ENCODE assay signal across 7 cellular contexts in the genomic region with DNA sequence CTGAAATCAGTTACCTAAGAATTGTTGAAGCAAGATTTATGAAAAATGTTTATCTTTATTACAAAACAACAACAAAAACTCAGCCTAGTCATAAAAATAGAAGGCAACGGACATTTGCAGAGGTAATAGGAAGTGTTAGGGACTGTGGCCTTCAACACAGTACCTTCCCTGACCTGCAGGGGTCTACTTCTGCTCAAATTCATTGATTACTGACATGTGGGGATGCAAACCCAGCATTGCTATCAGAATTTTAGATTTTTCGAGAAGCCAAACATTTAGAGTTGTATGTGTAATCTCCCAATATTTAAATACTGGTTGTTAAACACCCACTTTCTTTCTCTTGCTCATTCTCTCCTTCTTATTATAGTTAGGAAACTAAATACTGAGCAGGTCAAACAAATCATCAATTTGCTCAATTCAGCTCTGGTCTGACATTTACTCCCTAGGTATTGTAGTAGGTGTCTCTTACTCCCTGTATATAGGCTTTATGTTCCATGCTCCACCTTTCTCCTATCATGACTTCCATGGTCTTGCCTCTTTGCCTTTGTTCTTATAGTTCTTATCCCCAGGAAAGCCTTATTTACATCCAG.
DNase-seq lines count a peak whose midpoint lies in the region; ATAC-seq and TF ChIP-seq lines count a peak whose summit lies in the region.

No MANE protein-coding gene starts in this region.

- H3K4me1 Mint-ChIP-seq in T-cell: peaks cover 49 to 51% (median 50%) of the 10 kb centered on the region in 3 donors
- H3K4me1 Mint-ChIP-seq in stimulated activated naive CD8-positive, alpha-beta T cell treated with anti-CD3 and anti-CD28 coated beads, Interleukin-15, amount 100 ng/mL, for 72 hours: peaks cover 55% of the 10 kb centered on the region

- CTCF ChIA-PET in T-cell (lab: Charles Lee): interaction anchor here (0.5 to 1.1 kb wide), 7 partner anchors 9 to 260 kb away, joined by 3 to 4 read pairs (median 3); no protein-coding TSS in a partner anchor

- POLR2A ChIA-PET in T-cell (lab: Charles Lee): no interaction called here

- DNase-seq in T-cell: peak in 24 of 34 experiments; percentile 3 to 48 (median 23)
- DNase-seq in epithelial cell of proximal tubule (ENCODE audit: low read depth): no peak
- peak in 1 of 2 donors; percentile 26 for DNase-seq in stimulated activated naive CD8-positive, alpha-beta T cell treated with anti-CD3 and anti-CD28 coated beads, Interleukin-15, amount 100 ng/mL, for 72 hours

- H3K4me3 ChIP-seq in epithelial cell of proximal tubule (ENCODE audit: low read depth, low read length): no peak overlapping the region

- H3K27me3 Mint-ChIP-seq in T-cell: no peaks in the 10 kb centered on the region
- no peaks in the 10 kb centered on the region for H3K27me3 Mint-ChIP-seq in stimulated activated naive CD8-positive, alpha-beta T cell treated with anti-CD3 and anti-CD28 coated beads, Interleukin-15, amount 100 ng/mL, for 72 hours

- H3K27ac Mint-ChIP-seq in T-cell: peak overlapping the region; percentile 71 to 74
- H3K27ac Mint-ChIP-seq in stimulated activated naive CD8-positive, alpha-beta T cell treated with anti-CD3 and anti-CD28 coated beads, Interleukin-15, amount 100 ng/mL, for 72 hours: no peak overlapping the region

- peaks cover 0 to 7% (median 0%) of the 10 kb centered on the region in 3 donors for H3K9me3 Mint-ChIP-seq in T-cell
- H3K9me3 Mint-ChIP-seq in stimulated activated naive CD8-positive, alpha-beta T cell treated with anti-CD3 and anti-CD28 coated beads, Interleukin-15, amount 100 ng/mL, for 72 hours: peaks cover 5 to 9% of the 10 kb centered on the region in 2 donors

- H3K36me3 Mint-ChIP-seq in T-cell: peaks cover 8% of the 10 kb centered on the region

- ATAC-seq in GM18498 (IDR thresholded peaks at IDR 0.05; ENCODE audit: unreplicated experiment) (peak; percentile 67), HG02884 (IDR thresholded peaks at IDR 0.05; ENCODE audit: unreplicated experiment) (peak; percentile 44), T-cell (replicated peaks in 1 of 4) (peak; percentile 55 to 70 (median 66)), GM18858 (IDR thresholded peaks at IDR 0.05; ENCODE audit: unreplicated experiment) (no peak), HG02970 (IDR thresholded peaks at IDR 0.05; ENCODE audit: low FRiP score, unreplicated experiment) (no peak)
- ATAC-seq in stimulated activated naive CD8-positive, alpha-beta T cell treated with anti-CD3 and anti-CD28 coated beads, Interleukin-15, amount 100 ng/mL, for 72 hours: peak; percentile 81

- peak overlapping the region in 1 of 3 donors; percentile 21 for H3K4me3 Mint-ChIP-seq in T-cell
- peak overlapping the region in 1 of 2 donors; percentile 42 for H3K4me3 Mint-ChIP-seq in stimulated activated naive CD8-positive, alpha-beta T cell treated with anti-CD3 and anti-CD28 coated beads, Interleukin-15, amount 100 ng/mL, for 72 hours

- TF ChIP-seq CTCF in epithelial cell of proximal tubule (conservative IDR thresholded peaks at IDR 0.05; ENCODE audit: low read depth, low read length): peak; percentile 56

Comparison
In these comparisons a context has a peak if more than half of its experiments do, and no peak if none do; other contexts are left out.
1. ATAC-seq: peak in GM18498 (single experiment), HG02884 (single experiment), T-cell (4 of 4) and stimulated activated naive CD8-positive, alpha-beta T cell treated with anti-CD3 and anti-CD28 coated beads, Interleukin-15, amount 100 ng/mL, for 72 hours (single experiment); none in GM18858 (single experiment) and HG02970 (single experiment).
2. H3K27ac Mint-ChIP-seq: peak in T-cell (2 of 2); none in stimulated activated naive CD8-positive, alpha-beta T cell treated with anti-CD3 and anti-CD28 coated beads, Interleukin-15, amount 100 ng/mL, for 72 hours (0 of 2).